13 cellular contexts compared by ENCODE assay signal in the genomic region with DNA sequence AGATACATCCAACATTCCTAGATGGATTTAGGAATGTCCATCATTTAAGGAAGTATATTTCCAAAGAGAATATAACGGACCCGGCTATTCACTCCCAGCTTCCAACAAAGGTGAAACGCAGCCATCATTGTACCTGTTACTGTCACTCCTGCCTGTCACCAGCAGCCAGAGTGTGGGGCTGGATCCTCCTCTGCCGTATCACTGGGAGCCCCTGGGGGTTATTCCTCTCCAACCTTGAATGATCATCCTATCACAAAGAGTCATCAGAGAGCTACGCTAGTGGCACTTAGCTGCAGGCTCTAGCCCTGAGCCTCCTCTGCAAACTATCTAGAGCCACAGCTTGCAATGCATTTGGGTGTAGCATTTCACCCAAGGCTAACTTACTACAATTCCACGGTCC.
DNase-seq lines count a peak whose midpoint lies in the region; ATAC-seq and TF ChIP-seq lines count a peak whose summit lies in the region.
"Had no signal": no experiment of that assay in that cellular context is flagged by ENCODE, and none has a peak within 500 bp of the region (broad histone marks: within the 10 kb centered on the region; RNA-seq: fewer than 3 reads in every experiment).

No MANE protein-coding gene starts in this region.

- ATAC-seq in Right ventricle myocardium superior (ENCODE audit: poor library complexity) (no peak), HG03442 (IDR thresholded peaks at IDR 0.05; ENCODE audit: unreplicated experiment) (no peak)
- ATAC-seq: natural killer cell treated with Interleukin-12 subunit alpha and Interleukin-12 subunit beta and Interleukin-15 and Interleukin-18, amount 100 ng/mL, for 72 hours had no signal

- H3K27me3 Mint-ChIP-seq in nephron (ENCODE audit: low read depth) (peaks cover 6% of the 10 kb centered on the region), type B pancreatic cell (no peaks in the 10 kb centered on the region)

- no peaks in the 10 kb centered on the region for H3K27me3 ChIP-seq in left ventricle myocardium inferior (ENCODE audit: low read depth)
- H3K27me3 ChIP-seq: body of pancreas had no signal

- no peaks in the 10 kb centered on the region for H3K36me3 Mint-ChIP-seq in nephron (ENCODE audit: low read depth)
- no peaks in the 10 kb centered on the region for H3K36me3 Mint-ChIP-seq in type B pancreatic cell
- H3K36me3 Mint-ChIP-seq: activated naive CD8-positive, alpha-beta T cell treated with anti-CD3 and anti-CD28 coated beads for 36 hours; CD4-positive, CD25-positive, alpha-beta regulatory T cell; natural killer cell treated with Interleukin-12 subunit alpha and Interleukin-12 subunit beta and Interleukin-15 and Interleukin-18, amount 100 ng/mL, for 72 hours had no signal

- H3K4me3 Mint-ChIP-seq in nephron (peak overlapping the region in 2 of 3 experiments; percentile 35 to 52), type B pancreatic cell (peak overlapping the region; percentile 13)
- H3K4me3 Mint-ChIP-seq: activated naive CD8-positive, alpha-beta T cell treated with anti-CD3 and anti-CD28 coated beads for 36 hours; activated T-helper 1 cell treated with anti-CD3 and anti-CD28 coated beads, Interleukin-12 subunit alpha, Interleukin-12 subunit beta, Interleukin-2, Interleukin-4 antibody, amounts not matched to agents 30 ng/mL and 10 ng/mL and 1 ng/mL, durations not matched to agents 14 hours and 24 hours and 36 hours; CD4-positive, CD25-positive, alpha-beta regulatory T cell; natural killer cell treated with Interleukin-12 subunit alpha and Interleukin-12 subunit beta and Interleukin-15 and Interleukin-18, amount 100 ng/mL, for 72 hours had no signal

- H3K4me1 Mint-ChIP-seq in nephron (peaks cover 6% of the 10 kb centered on the region), type B pancreatic cell (ENCODE audit: unreplicated experiment) (peaks cover 32% of the 10 kb centered on the region)

- DNase-seq in left ventricle myocardium inferior (no peak), Right ventricle myocardium superior (no peak), cerebellar cortex (ENCODE audit: low spot score) (peak; percentile 15), type B pancreatic cell (ENCODE audit: extremely low spot score, unreplicated experiment) (no peak), NCI-H2107 treated with DMSO at 0.1 percent for 48 hours (lab: John Stamatoyannopoulos, UW; ENCODE audit: unreplicated experiment) (no peak)
- DNase-seq in NK-92 treated with Interleukin-12 subunit alpha and Interleukin-12 subunit beta, amount 100 ng/mL, for 24 hours (lab: John Stamatoyannopoulos, UW), result no peak
- DNase-seq: CD4-positive, CD25-positive, alpha-beta regulatory T cell had no signal

- TF ChIP-seq CTCF in left ventricle myocardium inferior (IDR thresholded peaks at IDR 0.05; ENCODE audit: borderline replicate concordance) (no peak), nephron (IDR thresholded peaks at IDR 0.05; ENCODE audit: unreplicated experiment in 3 of 3) (no peak), type B pancreatic cell (conservative IDR thresholded peaks at IDR 0.05) (no peak)

- no peaks in the 10 kb centered on the region for H3K36me3 ChIP-seq in left ventricle myocardium inferior

- peaks cover 38% of the 10 kb centered on the region for H3K4me1 ChIP-seq in left ventricle myocardium inferior

- H3K4me3 ChIP-seq in left ventricle myocardium inferior, result peak overlapping the region; percentile 67
- H3K4me3 ChIP-seq: body of pancreas had no signal

- intact Hi-C loops in left ventricle myocardium inferior (cut with micrococcal nuclease), result no loop called here
- intact Hi-C loops in Right ventricle myocardium superior (cut with DNase I), result no loop called here

- H3K27ac Mint-ChIP-seq in nephron (no peak overlapping the region), type B pancreatic cell (no peak overlapping the region)
- H3K27ac Mint-ChIP-seq: activated naive CD8-positive, alpha-beta T cell treated with anti-CD3 and anti-CD28 coated beads for 36 hours; activated T-helper 1 cell treated with anti-CD3 and anti-CD28 coated beads, Interleukin-12 subunit alpha, Interleukin-12 subunit beta, Interleukin-2, Interleukin-4 antibody, amounts not matched to agents 30 ng/mL and 10 ng/mL and 1 ng/mL, durations not matched to agents 14 hours and 24 hours and 36 hours; CD4-positive, CD25-positive, alpha-beta regulatory T cell; natural killer cell treated with Interleukin-12 subunit alpha and Interleukin-12 subunit beta and Interleukin-15 and Interleukin-18, amount 100 ng/mL, for 72 hours had no signal

- H3K27ac ChIP-seq in left ventricle myocardium inferior (replicated peaks), result peak overlapping the region; percentile 86

- no peaks in the 10 kb centered on the region for H3K9me3 Mint-ChIP-seq in nephron
- H3K9me3 Mint-ChIP-seq in type B pancreatic cell, result no peaks in the 10 kb centered on the region
- H3K9me3 Mint-ChIP-seq: activated naive CD8-positive, alpha-beta T cell treated with anti-CD3 and anti-CD28 coated beads for 36 hours; activated T-helper 1 cell treated with anti-CD3 and anti-CD28 coated beads, Interleukin-12 subunit alpha, Interleukin-12 subunit beta, Interleukin-2, Interleukin-4 antibody, amounts not matched to agents 30 ng/mL and 10 ng/mL and 1 ng/mL, durations not matched to agents 14 hours and 24 hours and 36 hours; CD4-positive, CD25-positive, alpha-beta regulatory T cell; natural killer cell treated with Interleukin-12 subunit alpha and Interleukin-12 subunit beta and Interleukin-15 and Interleukin-18, amount 100 ng/mL, for 72 hours had no signal

- H3K9me3 ChIP-seq in left ventricle myocardium inferior (replicated peaks), result no peaks in the 10 kb centered on the region
- H3K9me3 ChIP-seq: body of pancreas had no signal
